In genomic region chr19:48842744-48843162, GRCh38 we compare ENCODE assay signal across 1 cellular context.
TF ChIP-seq lines count a peak whose summit lies in the region.

No MANE protein-coding gene starts in this region.

TF ChIP-seq in HepG2, 621 proteins besides CTCF, POLR2A, EP300 and RAD21:
- peak; percentile 77 for TF ChIP-seq STAG1 (CRISPR knock-in tag; IDR thresholded peaks at IDR 0.05)
- TF ChIP-seq ZNF143 (CRISPR knock-in tag; IDR thresholded peaks at IDR 0.05), result peak; percentile 19; the same call in 1 of the 2 replicates
- no peak for TF ChIP-seq XBP1 (CRISPR knock-in tag; IDR thresholded peaks at IDR 0.05)
- no peak for TF ChIP-seq KLF6 (CRISPR knock-in tag; IDR thresholded peaks at IDR 0.05)
- peak; percentile 32; the same call in 1 of the 2 replicates for TF ChIP-seq ZBTB7B (CRISPR knock-in tag; IDR thresholded peaks at IDR 0.05)
- TF ChIP-seq THAP11 (CRISPR knock-in tag; IDR thresholded peaks at IDR 0.05), result peak; percentile 51
- TF ChIP-seq ZNF766 (CRISPR knock-in tag; IDR thresholded peaks at IDR 0.05; ENCODE audit: borderline replicate concordance), result peak; percentile 44; the same call in 1 of the 2 replicates
- peak; percentile 85 for TF ChIP-seq SMC3 (IDR thresholded peaks at IDR 0.05; ENCODE audit: low read length)
- TF ChIP-seq HNF1B (CRISPR knock-in tag; IDR thresholded peaks at IDR 0.05), result 0 out of 2 replicates have a peak, but pooled peaks have one; percentile 15
- no peak for TF ChIP-seq FOSL2 (CRISPR knock-in tag; IDR thresholded peaks at IDR 0.05)
